Comparison of ENCODE assay signal across 25 cellular contexts in the genomic region with DNA sequence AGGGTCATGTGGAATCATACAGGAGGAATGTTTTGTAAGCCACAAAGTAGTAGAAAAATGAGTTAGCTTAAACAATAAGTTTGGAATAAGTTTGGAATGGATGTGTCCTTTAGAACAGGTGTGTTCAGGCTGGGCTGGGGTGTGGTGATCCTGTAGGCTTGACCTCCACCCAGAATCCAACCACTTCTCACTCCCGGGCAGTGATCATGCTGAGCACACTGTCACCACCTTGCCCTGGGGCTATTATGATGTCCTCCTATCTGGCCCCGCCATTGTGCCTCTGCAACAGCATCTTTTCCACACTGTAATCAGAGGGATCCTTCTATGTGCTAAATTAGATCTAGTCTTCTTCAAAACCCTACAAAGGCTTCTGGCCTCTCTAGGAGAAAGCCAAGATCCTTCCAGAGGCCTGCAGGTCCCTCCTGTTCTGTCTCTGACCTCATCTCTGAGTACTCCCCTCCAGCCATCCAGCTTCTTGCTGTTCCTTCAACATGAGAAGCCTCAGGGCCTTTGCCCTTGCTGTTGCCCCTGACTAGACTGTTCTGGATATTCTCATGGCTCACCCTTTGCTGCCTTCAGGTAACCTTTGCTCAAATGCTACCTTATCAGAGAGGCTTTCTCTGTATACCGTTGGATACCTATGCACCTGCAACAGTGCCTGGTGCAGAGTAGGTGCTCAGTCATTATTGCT. TPM values are rescaled to one million over a fixed set of nuclear protein-coding genes. Genes with fewer than 3 reads are reported as not detected.
"Had no signal": no experiment of that assay in that cellular context is flagged by ENCODE, and none has a peak within 500 bp of the region (broad histone marks: within the 10 kb centered on the region; RNA-seq: fewer than 3 reads in every experiment).

No MANE protein-coding gene starts in this region.

- H3K4me2 ChIP-seq: hepatocyte, SK-N-SH had no signal

- FAIRE-seq: endometrium, islet of Langerhans, small intestine had no signal

- H2AFZ ChIP-seq: hepatocyte had no signal

- H3K4me3 ChIP-seq: hepatocyte, lower lobe of right lung, psoas muscle, right lobe of liver, suprapubic skin, upper lobe of right lung had no signal

- H3K9ac ChIP-seq: SK-N-SH had no signal

- H3K9me2 ChIP-seq: SK-N-SH had no signal

- H3K9me3 ChIP-seq: psoas muscle, right lobe of liver had no signal

- H3K36me3 ChIP-seq: lower lobe of right lung, right lobe of liver, suprapubic skin, upper lobe of right lung had no signal

- H3K4me1 ChIP-seq: right lobe of liver had no signal

- H3K27me3 ChIP-seq: hepatocyte, right lobe of liver, suprapubic skin, upper lobe of right lung had no signal

- H3K79me2 ChIP-seq: hepatocyte had no signal

- DNase-seq: activated CD4-positive, alpha-beta memory T cell treated with anti-CD3 and anti-CD28 coated beads, Interleukin-2, amount 10 ng/mL, durations not matched to agents 7 days and 5 days; activated CD4-positive, alpha-beta T cell treated with anti-CD3 and anti-CD28 coated beads for 48 hours; activated CD4-positive, CD25-positive, alpha-beta regulatory T cell; activated CD8-positive, alpha-beta memory T cell treated with anti-CD3 and anti-CD28 coated beads, Interleukin-2, amount 10 ng/mL, durations not matched to agents 7 days and 5 days; activated naive CD4-positive, alpha-beta T cell treated with anti-CD3 and anti-CD28 coated beads for 36 hours; cortex of kidney; left cardiac atrium; lower lobe of right lung; psoas muscle; right lobe of liver; SK-N-SH; small intestine; stimulated activated CD4-positive, alpha-beta T cell treated with anti-CD3 and anti-CD28 coated beads, Interleukin-4, amount 100 ng/mL, for 1 hour; stimulated activated naive CD8-positive, alpha-beta T cell treated with anti-CD3 and anti-CD28 coated beads, Interleukin-15, amount 100 ng/mL, for 72 hours; T-helper 9 cell; upper lobe of right lung had no signal

- H3K27ac ChIP-seq: lower lobe of right lung, psoas muscle, right lobe of liver, suprapubic skin, upper lobe of right lung had no signal

- ATAC-seq: activated CD8-positive, alpha-beta memory T cell treated with anti-CD3 and anti-CD28 coated beads, Interleukin-2, amount 10 ng/mL, durations not matched to agents 7 days and 5 days; activated T-helper 17 cell treated with anti-CD3 and anti-CD28 coated beads, Interleukin-2, amount 50 U/mL, for 72 hours; left cardiac atrium; lower lobe of right lung; psoas muscle; right lobe of liver; stimulated activated naive CD8-positive, alpha-beta T cell treated with anti-CD3 and anti-CD28 coated beads, Interleukin-15, amount 100 ng/mL, for 72 hours; T-cell; upper lobe of right lung had no signal

RNA-seq across cellular contexts. Expression of a gene that starts 18.8 kb away (rescaled TPM):
- total RNA-seq: activated CD4-positive, alpha-beta memory T cell treated with anti-CD3 and anti-CD28 coated beads, Interleukin-2, amount 10 ng/mL, durations not matched to agents 7 days and 5 days; activated CD8-positive, alpha-beta memory T cell treated with anti-CD3 and anti-CD28 coated beads, Interleukin-2, amount 10 ng/mL, durations not matched to agents 7 days and 5 days; activated naive CD4-positive, alpha-beta T cell treated with anti-CD3 and anti-CD28 coated beads for 36 hours; activated T-helper 17 cell treated with anti-CD3 and anti-CD28 coated beads, Interleukin-2, amount 50 U/mL, for 72 hours; hepatocyte; left cardiac atrium; lower lobe of right lung; natural killer cell treated with Interleukin-12 subunit alpha and Interleukin-12 subunit beta and Interleukin-15 and Interleukin-18, amount 100 ng/mL, for 72 hours; omental fat pad; psoas muscle; right lobe of liver; T-cell; upper lobe of right lung had no signal
- polyA plus RNA-seq: esophagus, hepatocyte, SK-N-SH, small intestine had no signal
